In the genomic region with DNA sequence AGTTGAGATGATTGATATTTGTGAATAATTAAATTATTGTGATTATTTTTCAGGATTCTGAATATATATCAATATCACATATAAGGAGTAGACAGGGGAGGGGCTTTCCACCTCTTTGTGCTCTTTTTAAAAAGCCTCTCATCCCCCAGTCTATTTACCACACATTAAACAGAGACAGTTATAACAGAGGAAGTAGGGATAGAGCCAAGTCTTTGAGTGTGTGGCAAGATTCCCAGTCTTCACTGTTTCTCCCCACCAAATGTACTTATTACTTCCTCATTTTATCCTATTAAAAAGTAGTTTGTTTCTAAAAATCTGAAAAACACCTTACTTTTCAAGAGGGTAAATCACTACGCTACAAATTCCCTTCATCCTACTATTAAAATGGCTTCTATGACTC, we compare ENCODE assay signal across 16 cellular contexts. TPM values are rescaled to one million over a fixed set of nuclear protein-coding genes. Genes with fewer than 3 reads are reported as not detected.
DNase-seq lines count a peak whose midpoint lies in the region; ATAC-seq, FAIRE-seq and TF ChIP-seq lines count a peak whose summit lies in the region.
"Had no signal": no experiment of that assay in that cellular context is flagged by ENCODE, and none has a peak within 500 bp of the region (broad histone marks: within the 10 kb centered on the region; RNA-seq: fewer than 3 reads in every experiment).

No MANE protein-coding gene starts in this region.

- no peak for DNase-seq in CD4-positive, alpha-beta memory T cell
- DNase-seq in SK-N-MC (ENCODE audit: low read depth, low spot score) (no peak), endothelial cell of umbilical vein (ENCODE audit: low read depth, low spot score) (peak; percentile 31), COLO829 (ENCODE audit: low spot score) (no peak)
- no peak for DNase-seq in stimulated activated naive CD8-positive, alpha-beta T cell treated with anti-CD3 and anti-CD28 coated beads, Interleukin-15, amount 100 ng/mL, for 72 hours
- DNase-seq: BE2C; NCI-H1930; stimulated activated CD4-positive, alpha-beta T cell treated with anti-CD3 and anti-CD28 coated beads, Interleukin-4, amount 100 ng/mL, for 24 hours; stimulated activated naive CD4-positive, alpha-beta T cell had no signal

- H3K9ac ChIP-seq in SK-N-MC (ENCODE audit: insufficient read length) (no peak overlapping the region), endothelial cell of umbilical vein (replicated peaks; ENCODE audit: extremely low read depth, insufficient read depth, low read length) (no peak overlapping the region)

- FAIRE-seq in endothelial cell of umbilical vein (lab: Jason Lieb, UNC) = no peak
- FAIRE-seq: K562, keratinocyte had no signal

- H3K4me1 ChIP-seq in CD4-positive, alpha-beta memory T cell (ENCODE audit: insufficient read depth, low read length) = peaks cover 6% of the 10 kb centered on the region
- H3K4me1 ChIP-seq in endothelial cell of umbilical vein (ENCODE audit: control insufficient read depth, extremely low read depth, insufficient read depth, low read length) (no peaks in the 10 kb centered on the region), neutrophil (ENCODE audit: control insufficient read depth in 1 of 2, insufficient read depth in 1 of 2, low read depth in 1 of 2, low read length in 1 of 2) (peaks cover 18 to 24% of the 10 kb centered on the region in 2 experiments)
- H3K4me1 ChIP-seq: BE2C had no signal

- H3K4me2 ChIP-seq in endothelial cell of umbilical vein (ENCODE audit: insufficient read depth, low read length) = no peak overlapping the region

- H4K20me1 ChIP-seq in endothelial cell of umbilical vein (replicated peaks; ENCODE audit: control insufficient read depth, extremely low read depth, insufficient read depth, low read length) = no peaks in the 10 kb centered on the region

- BruUV-seq in endothelial cell of umbilical vein (replicated peaks; lab: Mats Ljungman, UMichigan) = no TSS peak

- peaks cover 12 to 52% (median 24%) of the 10 kb centered on the region in 4 donors for H3K4me1 Mint-ChIP-seq in CD4-positive, alpha-beta memory T cell
- no peaks in the 10 kb centered on the region for H3K4me1 Mint-ChIP-seq in stimulated activated naive CD8-positive, alpha-beta T cell treated with anti-CD3 and anti-CD28 coated beads, Interleukin-15, amount 100 ng/mL, for 72 hours

- no peaks in the 10 kb centered on the region for H3K27me3 ChIP-seq in CD4-positive, alpha-beta memory T cell (ENCODE audit: insufficient read depth, low read length)
- H3K27me3 ChIP-seq in endothelial cell of umbilical vein (ENCODE audit: control insufficient read depth in 2 of 2, insufficient read depth in 2 of 2, low read length in 2 of 2) (no peaks in the 10 kb centered on the region), neutrophil (no peaks in the 10 kb centered on the region)
- H3K27me3 ChIP-seq: BE2C, vagina had no signal

- TF ChIP-seq POLR2A in endothelial cell of umbilical vein (IDR thresholded peaks at IDR 0.05; ENCODE audit: low read depth, low read length) = no peak

- CTCF ChIA-PET in CD4-positive, alpha-beta memory T cell (lab: Charles Lee; ENCODE audit: partially characterized antibody) = no interaction called here
- CTCF ChIA-PET in endothelial cell of umbilical vein (lab: Charles Lee) = no interaction called here

- no peak for TF ChIP-seq CTCF in endothelial cell of umbilical vein (IDR thresholded peaks at IDR 0.05; ENCODE audit: extremely low read depth in 1 of 2, insufficient read depth in 1 of 2, low read depth in 1 of 2, low read length in 2 of 2)
- TF ChIP-seq CTCF in neutrophil (IDR thresholded peaks at IDR 0.05) = no peak

- no peak overlapping the region for H3K27ac ChIP-seq in CD4-positive, alpha-beta memory T cell (ENCODE audit: low read depth, low read length)
- H3K27ac ChIP-seq in SK-N-MC = peak overlapping the region; percentile 62; the same call in 1 of the 2 replicates
- no peak overlapping the region for H3K27ac ChIP-seq in endothelial cell of umbilical vein (ENCODE audit: insufficient read depth, low read depth, low read length)
- H3K27ac ChIP-seq in neutrophil = peak overlapping the region; percentile 65
- H3K27ac ChIP-seq: vagina had no signal

- peaks cover 13% of the 10 kb centered on the region for H3K36me3 ChIP-seq in CD4-positive, alpha-beta memory T cell (ENCODE audit: insufficient read depth, low read length)
- H3K36me3 ChIP-seq in SK-N-MC (ENCODE audit: insufficient read depth, low read length) (no peaks in the 10 kb centered on the region; the same call in 1 of the 2 replicates), endothelial cell of umbilical vein (ENCODE audit: control insufficient read depth in 2 of 2, extremely low read depth in 1 of 2, insufficient read depth in 2 of 2, low read length in 2 of 2) (peaks cover 0 to 2% of the 10 kb centered on the region in 2 experiments), neutrophil (peaks cover 36% of the 10 kb centered on the region)
- H3K36me3 ChIP-seq: BE2C had no signal

- dilution Hi-C loops in endothelial cell of umbilical vein (cut with MboI; ENCODE audit: extremely low pct_ligation_motif_present, low sequenced_read_pairs) = no loop called here

- H3K79me2 ChIP-seq in endothelial cell of umbilical vein (ENCODE audit: control insufficient read depth, insufficient read depth, low read length) = no peaks in the 10 kb centered on the region

- no peak for ATAC-seq in stimulated activated naive CD8-positive, alpha-beta T cell treated with anti-CD3 and anti-CD28 coated beads, Interleukin-15, amount 100 ng/mL, for 72 hours
- no peak for ATAC-seq in HG02981 (IDR thresholded peaks at IDR 0.05; ENCODE audit: unreplicated experiment)
- ATAC-seq in HG03025 (IDR thresholded peaks at IDR 0.05; ENCODE audit: low FRiP score, unreplicated experiment) = no peak
- ATAC-seq: activated CD4-positive, CD25-positive, alpha-beta regulatory T cell treated with anti-CD3 and anti-CD28 coated beads, Interleukin-2, amount 50 U/mL, for 24 hours; K562 had no signal

- H3K4me3 ChIP-seq in CD4-positive, alpha-beta memory T cell (ENCODE audit: low read length in 2 of 2) = no peak overlapping the region
- H3K4me3 ChIP-seq in SK-N-MC (no peak overlapping the region), endothelial cell of umbilical vein (replicated peaks in 1 of 3; ENCODE audit: insufficient read depth in 1 of 3, low read depth in 1 of 3, low read length in 3 of 3) (no peak overlapping the region), neutrophil (ENCODE audit: low read depth in 1 of 2, low read length in 1 of 2) (no peak overlapping the region)
- H3K4me3 ChIP-seq: K562, vagina had no signal

- POLR2A ChIA-PET in CD4-positive, alpha-beta memory T cell (lab: Charles Lee; ENCODE audit: partially characterized antibody) = no interaction called here
- POLR2A ChIA-PET in endothelial cell of umbilical vein (lab: Charles Lee) = no interaction called here

- intact Hi-C loops in CD4-positive, alpha-beta memory T cell (cut with micrococcal nuclease) = no loop called here
- intact Hi-C loops in endothelial cell of umbilical vein (cut with micrococcal nuclease) = no loop called here

- H3K9me1 ChIP-seq in endothelial cell of umbilical vein (replicated peaks; ENCODE audit: control insufficient read depth, extremely low read depth, insufficient read depth, low read length) = no peaks in the 10 kb centered on the region

- peaks cover 51 to 53% of the 10 kb centered on the region in 2 donors for H3K36me3 Mint-ChIP-seq in CD4-positive, alpha-beta memory T cell

- no peaks in the 10 kb centered on the region for H3K27me3 Mint-ChIP-seq in CD4-positive, alpha-beta memory T cell
- H3K27me3 Mint-ChIP-seq in stimulated activated naive CD8-positive, alpha-beta T cell treated with anti-CD3 and anti-CD28 coated beads, Interleukin-15, amount 100 ng/mL, for 72 hours = no peaks in the 10 kb centered on the region

- no peaks in the 10 kb centered on the region for H3K9me3 ChIP-seq in CD4-positive, alpha-beta memory T cell (ENCODE audit: control insufficient read depth in 1 of 2, low read length in 2 of 2)
- no peaks in the 10 kb centered on the region for H3K9me3 ChIP-seq in SK-N-MC (ENCODE audit: low read depth, low read length)
- no peaks in the 10 kb centered on the region for H3K9me3 ChIP-seq in endothelial cell of umbilical vein (replicated peaks; ENCODE audit: control insufficient read depth, insufficient read depth, low read length)
- H3K9me3 ChIP-seq in neutrophil = no peaks in the 10 kb centered on the region
- H3K9me3 ChIP-seq: BE2C, vagina had no signal

- H3K9me3 Mint-ChIP-seq in CD4-positive, alpha-beta memory T cell = no peaks in the 10 kb centered on the region
- peaks cover 2 to 21% of the 10 kb centered on the region in 2 donors for H3K9me3 Mint-ChIP-seq in stimulated activated naive CD8-positive, alpha-beta T cell treated with anti-CD3 and anti-CD28 coated beads, Interleukin-15, amount 100 ng/mL, for 72 hours

- H3K27ac Mint-ChIP-seq in CD4-positive, alpha-beta memory T cell = peak overlapping the region in 4 of 7 donors; percentile 5 to 69 (median 45)
- H3K27ac Mint-ChIP-seq in stimulated activated naive CD8-positive, alpha-beta T cell treated with anti-CD3 and anti-CD28 coated beads, Interleukin-15, amount 100 ng/mL, for 72 hours = no peak overlapping the region

- no peak overlapping the region for H2AFZ ChIP-seq in endothelial cell of umbilical vein (ENCODE audit: low read depth, low read length)

- H3K4me3 Mint-ChIP-seq in CD4-positive, alpha-beta memory T cell = no peak overlapping the region
- no peak overlapping the region for H3K4me3 Mint-ChIP-seq in stimulated activated naive CD8-positive, alpha-beta T cell treated with anti-CD3 and anti-CD28 coated beads, Interleukin-15, amount 100 ng/mL, for 72 hours

TF ChIP-seq in endothelial cell of umbilical vein, 7 proteins besides CTCF, POLR2A, EP300 and RAD21 (continues in another document):
- TF ChIP-seq, protein P1, sequence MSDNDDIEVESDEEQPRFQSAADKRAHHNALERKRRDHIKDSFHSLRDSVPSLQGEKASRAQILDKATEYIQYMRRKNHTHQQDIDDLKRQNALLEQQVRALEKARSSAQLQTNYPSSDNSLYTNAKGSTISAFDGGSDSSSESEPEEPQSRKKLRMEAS (IDR thresholded peaks at IDR 0.05; ENCODE audit: insufficient read depth, insufficient read length) = no peak
- TF ChIP-seq JUN (IDR thresholded peaks at IDR 0.05; ENCODE audit: borderline replicate concordance, insufficient read depth, insufficient read length, low read depth) = no peak
- TF ChIP-seq FOS (IDR thresholded peaks at IDR 0.05; ENCODE audit: borderline replicate concordance, insufficient read depth, low read length) = no peak
- TF ChIP-seq GATA2 (IDR thresholded peaks at IDR 0.05; ENCODE audit: insufficient read depth, insufficient read length, low read depth, low read length) = no peak

RNA-seq across cellular contexts. Expression of a gene that starts 46.7 kb away (rescaled TPM):
- 10 to 100 TPM; 91.5 to 92.3 TPM for total RNA-seq in CD4-positive, alpha-beta memory T cell
- polyA plus RNA-seq in CD4-positive, alpha-beta memory T cell = 10 to 100 TPM; 39.2 to 63.7 TPM
- 44.8 and 52.4 TPM in 2 replicates for total RNA-seq in endothelial cell of umbilical vein
- 10.7 and 15.4 TPM in 2 replicates for polyA plus RNA-seq in endothelial cell of umbilical vein
- polyA plus RNA-seq in endothelial cell of umbilical vein (2011; cell fraction: cytosol; rRNA removed) = 17.2 and 18.5 TPM in 2 replicates
- polyA plus RNA-seq in endothelial cell of umbilical vein (2011; cell fraction: nucleus; rRNA removed) = 29.9 and 42.8 TPM in 2 replicates
- polyA plus RNA-seq in endothelial cell of umbilical vein (2012) = 26.0 and 30.8 TPM in 2 replicates
- 39.4 and 47.1 TPM in 2 replicates for polyA minus RNA-seq in endothelial cell of umbilical vein
- 22.6 TPM for polyA minus RNA-seq in endothelial cell of umbilical vein (2011; cell fraction: cytosol; rRNA and poly(A)+ RNA removed)
- polyA minus RNA-seq in endothelial cell of umbilical vein (2011; cell fraction: nucleus; rRNA and poly(A)+ RNA removed) = 45.9 and 72.6 TPM in 2 replicates

Comparison
In these comparisons a context has a peak if more than half of its experiments do, and no peak if none do; other contexts are left out.
1. H3K27ac ChIP-seq: peak in SK-N-MC (single experiment) and neutrophil (single experiment); none in CD4-positive, alpha-beta memory T cell (single experiment) and endothelial cell of umbilical vein (single experiment).
2. H3K27ac Mint-ChIP-seq: peak in CD4-positive, alpha-beta memory T cell (4 of 7); none in stimulated activated naive CD8-positive, alpha-beta T cell treated with anti-CD3 and anti-CD28 coated beads, Interleukin-15, amount 100 ng/mL, for 72 hours (0 of 2).